Comparison of ENCODE assay signal across 32 cellular contexts in genomic region chr7:27430115-27430514, GRCh38.
"Had no signal": no experiment of that assay in that cellular context is flagged by ENCODE, and none has a peak within 500 bp of the region (broad histone marks: within the 10 kb centered on the region; RNA-seq: fewer than 3 reads in every experiment).

No MANE protein-coding gene starts in this region.

- H3K4me3 Mint-ChIP-seq: activated CD4-positive, alpha-beta memory T cell treated with anti-CD3 and anti-CD28 coated beads for 36 hours; activated naive CD4-positive, alpha-beta T cell treated with anti-CD3 and anti-CD28 coated beads, Interleukin-2, amount 10 ng/mL, durations not matched to agents 7 days and 5 days; activated naive CD8-positive, alpha-beta T cell treated with anti-CD3 and anti-CD28 coated beads, Interleukin-2, amount 10 ng/mL, durations not matched to agents 7 days and 5 days; activated T-helper 1 cell treated with anti-CD3 and anti-CD28 coated beads, Interleukin-12 subunit alpha, Interleukin-12 subunit beta, Interleukin-2, Interleukin-4 antibody, amounts not matched to agents 30 ng/mL and 10 ng/mL and 1 ng/mL, durations not matched to agents 14 hours and 24 hours and 36 hours; effector memory CD8-positive, alpha-beta T cell; natural killer cell; neural progenitor cell; stimulated activated naive B cell treated with anti-CD40 and anti-IgM and Interleukin-4, amounts not matched to agents 10 μg/mL and 1 μg/mL and 100 μg/mL, for 72 hours had no signal

- ATAC-seq: effector memory CD8-positive, alpha-beta T cell; gastrocnemius medialis; left lung; lower lobe of right lung; natural killer cell; stimulated activated naive B cell treated with anti-CD40 and anti-IgM and Interleukin-4, amounts not matched to agents 10 μg/mL and 1 μg/mL and 100 μg/mL, for 72 hours had no signal

- FAIRE-seq: astrocyte, islet of Langerhans, TTC549 had no signal

- H3K27me3 ChIP-seq: brain microvascular endothelial cell, gastrocnemius medialis, left lung, neural progenitor cell, right atrium auricular region, tibial nerve, vagina had no signal

- H3K36me3 Mint-ChIP-seq: activated CD4-positive, alpha-beta memory T cell treated with anti-CD3 and anti-CD28 coated beads for 36 hours; activated naive CD4-positive, alpha-beta T cell treated with anti-CD3 and anti-CD28 coated beads, Interleukin-2, amount 10 ng/mL, durations not matched to agents 7 days and 5 days; activated naive CD8-positive, alpha-beta T cell treated with anti-CD3 and anti-CD28 coated beads, Interleukin-2, amount 10 ng/mL, durations not matched to agents 7 days and 5 days; natural killer cell; neural progenitor cell; stimulated activated naive B cell treated with anti-CD40 and anti-IgM and Interleukin-4, amounts not matched to agents 10 μg/mL and 1 μg/mL and 100 μg/mL, for 72 hours had no signal

- H3K36me3 ChIP-seq: brain microvascular endothelial cell, gastrocnemius medialis, left lung, lower lobe of right lung, neural progenitor cell, right atrium auricular region, tibial nerve, vagina had no signal

- H3K4me2 ChIP-seq: neural progenitor cell, smooth muscle cell had no signal

- H3K9me3 Mint-ChIP-seq: activated CD4-positive, alpha-beta memory T cell treated with anti-CD3 and anti-CD28 coated beads for 36 hours; activated naive CD4-positive, alpha-beta T cell treated with anti-CD3 and anti-CD28 coated beads, Interleukin-2, amount 10 ng/mL, durations not matched to agents 7 days and 5 days; activated naive CD8-positive, alpha-beta T cell treated with anti-CD3 and anti-CD28 coated beads, Interleukin-2, amount 10 ng/mL, durations not matched to agents 7 days and 5 days; activated T-helper 1 cell treated with anti-CD3 and anti-CD28 coated beads, Interleukin-12 subunit alpha, Interleukin-12 subunit beta, Interleukin-2, Interleukin-4 antibody, amounts not matched to agents 30 ng/mL and 10 ng/mL and 1 ng/mL, durations not matched to agents 14 hours and 24 hours and 36 hours; effector memory CD8-positive, alpha-beta T cell; natural killer cell; neural progenitor cell; stimulated activated naive B cell treated with anti-CD40 and anti-IgM and Interleukin-4, amounts not matched to agents 10 μg/mL and 1 μg/mL and 100 μg/mL, for 72 hours had no signal

- H2AFZ ChIP-seq: neural progenitor cell had no signal

- DNase-seq: activated CD4-positive, alpha-beta memory T cell treated with anti-CD3 and anti-CD28 coated beads for 36 hours; activated CD4-positive, alpha-beta T cell treated with anti-CD3 and anti-CD28 coated beads for 48 hours; activated CD8-positive, alpha-beta memory T cell treated with anti-CD3 and anti-CD28 coated beads, Interleukin-2, amount 50 U/mL, for 4 hours; activated effector memory CD4-positive, alpha-beta T cell treated with anti-CD3 and anti-CD28 coated beads, Interleukin-2, amount 50 U/mL, for 16 hours; activated naive CD4-positive, alpha-beta T cell treated with anti-CD3 and anti-CD28 coated beads, Interleukin-2, amount 10 ng/mL, durations not matched to agents 7 days and 5 days; activated naive CD8-positive, alpha-beta T cell treated with anti-CD3 and anti-CD28 coated beads, Interleukin-2, amount 10 ng/mL, durations not matched to agents 7 days and 5 days; activated T-cell treated with anti-CD3 and anti-CD28 coated beads, Interleukin-2, amount 50 U/mL, for 1 hour; brain microvascular endothelial cell; effector memory CD8-positive, alpha-beta T cell; erythroblast; gastrocnemius medialis; glutamatergic neuron; left lung; lower lobe of right lung; mesendoderm; natural killer cell; occipital lobe; stimulated activated CD4-positive, alpha-beta T cell treated with anti-CD3 and anti-CD28 coated beads, Interleukin-1b, Interleukin-23, amount 100 ng/mL, for 48 hours; stimulated activated CD4-positive, alpha-beta T cell treated with anti-CD3 and anti-CD28 coated beads, Interleukin-4, amount 100 ng/mL, for 4 hours; stimulated activated CD8-positive, alpha-beta memory T cell treated with anti-CD3 and anti-CD28 coated beads, Interleukin-4, amount 100 ng/mL, for 48 hours; stimulated activated naive B cell treated with anti-CD40 and anti-IgM and Interleukin-4, amounts not matched to agents 10 μg/mL and 1 μg/mL and 100 μg/mL, for 72 hours had no signal

- H3K27ac ChIP-seq: brain microvascular endothelial cell, coronary artery, gastrocnemius medialis, left lung, lower lobe of right lung, neural progenitor cell, right atrium auricular region, tibial nerve, vagina, VCaP had no signal

- H3K9ac ChIP-seq: neural progenitor cell had no signal

- H3K4me1 Mint-ChIP-seq: activated naive CD4-positive, alpha-beta T cell treated with anti-CD3 and anti-CD28 coated beads, Interleukin-2, amount 10 ng/mL, durations not matched to agents 7 days and 5 days; activated naive CD8-positive, alpha-beta T cell treated with anti-CD3 and anti-CD28 coated beads, Interleukin-2, amount 10 ng/mL, durations not matched to agents 7 days and 5 days; natural killer cell had no signal

- H3K27ac Mint-ChIP-seq: activated CD4-positive, alpha-beta memory T cell treated with anti-CD3 and anti-CD28 coated beads for 36 hours; activated naive CD4-positive, alpha-beta T cell treated with anti-CD3 and anti-CD28 coated beads, Interleukin-2, amount 10 ng/mL, durations not matched to agents 7 days and 5 days; activated naive CD8-positive, alpha-beta T cell treated with anti-CD3 and anti-CD28 coated beads, Interleukin-2, amount 10 ng/mL, durations not matched to agents 7 days and 5 days; activated T-helper 1 cell treated with anti-CD3 and anti-CD28 coated beads, Interleukin-12 subunit alpha, Interleukin-12 subunit beta, Interleukin-2, Interleukin-4 antibody, amounts not matched to agents 30 ng/mL and 10 ng/mL and 1 ng/mL, durations not matched to agents 14 hours and 24 hours and 36 hours; effector memory CD8-positive, alpha-beta T cell; natural killer cell; neural progenitor cell; stimulated activated naive B cell treated with anti-CD40 and anti-IgM and Interleukin-4, amounts not matched to agents 10 μg/mL and 1 μg/mL and 100 μg/mL, for 72 hours had no signal

- H3K9me3 ChIP-seq: gastrocnemius medialis, left lung, lower lobe of right lung, vagina had no signal

- H3K4me1 ChIP-seq: gastrocnemius medialis, left lung, lower lobe of right lung, right atrium auricular region, tibial nerve had no signal

- H3K4me3 ChIP-seq: coronary artery, gastrocnemius medialis, left lung, lower lobe of right lung, neural progenitor cell, right atrium auricular region, smooth muscle cell, tibial nerve, vagina had no signal
